In genomic region chr4:130249002-130249401, GRCh38 we compare ENCODE assay signal across 18 cellular contexts.
"Had no signal": no experiment of that assay in that cellular context is flagged by ENCODE, and none has a peak within 500 bp of the region (broad histone marks: within the 10 kb centered on the region; RNA-seq: fewer than 3 reads in every experiment).

No MANE protein-coding gene starts in this region.

- H3K9me3 ChIP-seq: mucosa of descending colon, ovary, right atrium auricular region had no signal

- H3K27me3 ChIP-seq: hepatocyte, ovary, right atrium auricular region, sigmoid colon had no signal

- H2AFZ ChIP-seq: hepatocyte had no signal

- H3K27ac Mint-ChIP-seq: naive thymus-derived CD8-positive, alpha-beta T cell had no signal

- ATAC-seq: left colon; mucosa of descending colon; naive thymus-derived CD8-positive, alpha-beta T cell had no signal

- H3K4me2 ChIP-seq: hepatocyte had no signal

- H3K4me1 Mint-ChIP-seq: naive thymus-derived CD8-positive, alpha-beta T cell had no signal

- H3K36me3 ChIP-seq: ovary, right atrium auricular region, sigmoid colon had no signal

- H3K27me3 Mint-ChIP-seq: naive thymus-derived CD8-positive, alpha-beta T cell had no signal

- H3K4me3 Mint-ChIP-seq: naive thymus-derived CD8-positive, alpha-beta T cell had no signal

- H3K27ac ChIP-seq: coronary artery, hepatocyte, ovary, right atrium auricular region, sigmoid colon, skin epidermis had no signal

- DNase-seq: cerebellar nuclear complex; effector CD4-positive, alpha-beta T cell; foreskin melanocyte; head of caudate nucleus; left colon; mammary epithelial cell; mucosa of descending colon; naive thymus-derived CD8-positive, alpha-beta T cell; nucleus accumbens; ovary; sigmoid colon; stimulated activated CD4-positive, alpha-beta T cell treated with anti-CD3 and anti-CD28 coated beads, Interleukin-12 subunit alpha, Interleukin-12 subunit beta, amount 100 ng/mL, for 4 hours; stimulated activated naive CD4-positive, alpha-beta T cell treated with Interleukin-2 at 50 U/mL for 16 hours; trophoblast cell had no signal

- H3K79me2 ChIP-seq: hepatocyte had no signal

- H3K36me3 Mint-ChIP-seq: naive thymus-derived CD8-positive, alpha-beta T cell had no signal

- H3K4me3 ChIP-seq: coronary artery, hepatocyte, mucosa of descending colon, ovary, right atrium auricular region, sigmoid colon, skin epidermis had no signal

- H3K4me1 ChIP-seq: right atrium auricular region, sigmoid colon had no signal
